14 cellular contexts compared by ENCODE assay signal in genomic region chr5:16869821-16870796, GRCh38.
DNase-seq lines count a peak whose midpoint lies in the region; ATAC-seq and TF ChIP-seq lines count a peak whose summit lies in the region.
"Had no signal": no experiment of that assay in that cellular context is flagged by ENCODE, and none has a peak within 500 bp of the region (broad histone marks: within the 10 kb centered on the region; RNA-seq: fewer than 3 reads in every experiment).

No MANE protein-coding gene starts in this region.

- DNase-seq in ELR (ENCODE audit: low read depth): peak; percentile 84
- DNase-seq in MG63: peak; percentile 91
- peak; percentile 86 for DNase-seq in mammary epithelial cell
- no peak for DNase-seq in nephron progenitor cell
- no peak for DNase-seq in activated CD8-positive, alpha-beta memory T cell treated with anti-CD3 and anti-CD28 coated beads, Interleukin-2, amount 50 U/mL, for 48 hours
- DNase-seq: activated CD4-positive, alpha-beta memory T cell treated with anti-CD3 and anti-CD28 coated beads, Interleukin-2, amount 10 ng/mL, durations not matched to agents 7 days and 5 days; NCI-H1105 treated with DMSO at 0.1 percent for 48 hours; stimulated activated naive CD8-positive, alpha-beta T cell treated with anti-CD3 and anti-CD28 coated beads, Interleukin-15, Interleukin-2, amounts not matched to agents 100 U/mL and 50 U/mL, for 24 hours had no signal

- peaks cover 41% of the 10 kb centered on the region for H3K9me3 Mint-ChIP-seq in nephron progenitor cell
- H3K9me3 Mint-ChIP-seq in stimulated activated memory B cell treated with anti-CD40 and anti-IgM and Interleukin-4, amounts not matched to agents 10 μg/mL and 1 μg/mL and 100 μg/mL, for 72 hours: peaks cover 17% of the 10 kb centered on the region

- no peak for ATAC-seq in stimulated activated memory B cell treated with anti-CD40 and anti-IgM and Interleukin-4, amounts not matched to agents 10 μg/mL and 1 μg/mL and 100 μg/mL, for 72 hours
- ATAC-seq in HG03378 (IDR thresholded peaks at IDR 0.05; ENCODE audit: unreplicated experiment): no peak
- no peak for ATAC-seq in HG02798 (IDR thresholded peaks at IDR 0.05; ENCODE audit: poor library complexity, unreplicated experiment)
- ATAC-seq: stimulated activated naive CD8-positive, alpha-beta T cell treated with anti-CD3 and anti-CD28 coated beads, Interleukin-15, Interleukin-2, amounts not matched to agents 100 U/mL and 50 U/mL, for 24 hours had no signal

- H3K27ac ChIP-seq in mammary epithelial cell (ENCODE audit: insufficient read depth, low read depth, low read length): peak overlapping the region; percentile 31

- no TSS peak for BruUV-seq in mammary epithelial cell (replicated peaks; lab: Mats Ljungman, UMichigan)

- H3K27me3 Mint-ChIP-seq in nephron progenitor cell (ENCODE audit: low read depth, poor library complexity): peaks cover 10% of the 10 kb centered on the region
- no peaks in the 10 kb centered on the region for H3K27me3 Mint-ChIP-seq in stimulated activated memory B cell treated with anti-CD40 and anti-IgM and Interleukin-4, amounts not matched to agents 10 μg/mL and 1 μg/mL and 100 μg/mL, for 72 hours
- H3K27me3 Mint-ChIP-seq: activated CD4-positive, alpha-beta memory T cell treated with anti-CD3 and anti-CD28 coated beads, Interleukin-2, amount 10 ng/mL, durations not matched to agents 7 days and 5 days; dendritic cell treated with granulocyte-macrophage colony-stimulating factor and Interleukin-4, amounts not matched to agents 40 ng/mL and 50 ng/mL, for 4 days; memory B cell had no signal

- H3K4me1 Mint-ChIP-seq in nephron progenitor cell: peaks cover 50% of the 10 kb centered on the region
- no peaks in the 10 kb centered on the region for H3K4me1 Mint-ChIP-seq in stimulated activated memory B cell treated with anti-CD40 and anti-IgM and Interleukin-4, amounts not matched to agents 10 μg/mL and 1 μg/mL and 100 μg/mL, for 72 hours
- H3K4me1 Mint-ChIP-seq: activated CD4-positive, alpha-beta memory T cell treated with anti-CD3 and anti-CD28 coated beads, Interleukin-2, amount 10 ng/mL, durations not matched to agents 7 days and 5 days; memory B cell had no signal

- intact Hi-C loops in mammary epithelial cell (cut with micrococcal nuclease): no loop called here

- no peak overlapping the region for H3K4me3 ChIP-seq in MG63
- no peak overlapping the region for H3K4me3 ChIP-seq in mammary epithelial cell (replicated peaks in 1 of 3; ENCODE audit: insufficient read depth in 1 of 3, low read depth in 2 of 3, low read length in 3 of 3)
- H3K4me3 ChIP-seq: ascending aorta had no signal

- TF ChIP-seq CTCF in mammary epithelial cell (conservative IDR thresholded peaks at IDR 0.05 in 1 of 2, IDR thresholded peaks at IDR 0.05 in 1 of 2; ENCODE audit: extremely low read depth in 1 of 2, insufficient read depth in 1 of 2, low read depth in 1 of 2, low read length in 2 of 2) (no peak), nephron progenitor cell (IDR thresholded peaks at IDR 0.05) (no peak)

- H3K36me3 ChIP-seq in MG63 (peaks cover 70% of the 10 kb centered on the region), mammary epithelial cell (ENCODE audit: insufficient read depth, low read length) (peaks cover 4% of the 10 kb centered on the region)
- H3K36me3 ChIP-seq: ascending aorta had no signal

- peaks cover 8% of the 10 kb centered on the region; the same call in 1 of the 2 replicates for H3K9me3 ChIP-seq in MG63
- no peaks in the 10 kb centered on the region for H3K9me3 ChIP-seq in mammary epithelial cell (replicated peaks; ENCODE audit: insufficient read depth, low read length)
- H3K9me3 ChIP-seq: ascending aorta had no signal

- H3K4me3 Mint-ChIP-seq in nephron progenitor cell: no peak overlapping the region
- H3K4me3 Mint-ChIP-seq in stimulated activated memory B cell treated with anti-CD40 and anti-IgM and Interleukin-4, amounts not matched to agents 10 μg/mL and 1 μg/mL and 100 μg/mL, for 72 hours: no peak overlapping the region
- H3K4me3 Mint-ChIP-seq: activated CD4-positive, alpha-beta memory T cell treated with anti-CD3 and anti-CD28 coated beads, Interleukin-2, amount 10 ng/mL, durations not matched to agents 7 days and 5 days; dendritic cell treated with granulocyte-macrophage colony-stimulating factor and Interleukin-4, amounts not matched to agents 40 ng/mL and 50 ng/mL, for 4 days; memory B cell had no signal

- peaks cover 91% of the 10 kb centered on the region for H3K79me2 ChIP-seq in mammary epithelial cell (ENCODE audit: insufficient read depth, low read length)

- H3K4me2 ChIP-seq in mammary epithelial cell (ENCODE audit: insufficient read depth, low read depth, low read length): peak overlapping the region; percentile 36

- no peak overlapping the region for H2AFZ ChIP-seq in mammary epithelial cell (ENCODE audit: low read depth, low read length)

- CTCF ChIA-PET in mammary epithelial cell (lab: Charles Lee; ENCODE audit: low non-redundant PET): interaction anchor here (0.5 to 0.6 kb wide), 2 partner anchors 57 to 321 kb away, joined by 5 read pairs; no protein-coding TSS in a partner anchor

- peaks cover 16% of the 10 kb centered on the region for H3K4me1 ChIP-seq in mammary epithelial cell (ENCODE audit: insufficient read depth, low read length)

- H3K27ac Mint-ChIP-seq in nephron progenitor cell: peak overlapping the region; percentile 19
- no peak overlapping the region for H3K27ac Mint-ChIP-seq in stimulated activated memory B cell treated with anti-CD40 and anti-IgM and Interleukin-4, amounts not matched to agents 10 μg/mL and 1 μg/mL and 100 μg/mL, for 72 hours
- H3K27ac Mint-ChIP-seq: activated CD4-positive, alpha-beta memory T cell treated with anti-CD3 and anti-CD28 coated beads, Interleukin-2, amount 10 ng/mL, durations not matched to agents 7 days and 5 days; dendritic cell treated with granulocyte-macrophage colony-stimulating factor and Interleukin-4, amounts not matched to agents 40 ng/mL and 50 ng/mL, for 4 days; memory B cell had no signal

- H4K20me1 ChIP-seq in mammary epithelial cell (ENCODE audit: insufficient read depth, low read length): peaks cover 2% of the 10 kb centered on the region

- dilution Hi-C loops in mammary epithelial cell (cut with HindIII; ENCODE audit: low sequenced_read_pairs): no loop called here

- no peak overlapping the region for H3K9ac ChIP-seq in mammary epithelial cell (ENCODE audit: insufficient read depth, low read length)

- no peaks in the 10 kb centered on the region for H3K27me3 ChIP-seq in MG63
- no peaks in the 10 kb centered on the region for H3K27me3 ChIP-seq in mammary epithelial cell (ENCODE audit: insufficient read depth, low read length)
- H3K27me3 ChIP-seq: ascending aorta had no signal

- WGBS in mammary epithelial cell (ENCODE audit: low coverage, missing lambda C conversion rate): 58% methylated on average over 12 of the region's 15 CpGs

- in situ Hi-C loops in mammary epithelial cell (cut with MboI; ENCODE audit: low sequenced_read_pairs in 2 of 2): no loop called here

- H3K36me3 Mint-ChIP-seq in nephron progenitor cell (ENCODE audit: low read depth): peaks cover 57% of the 10 kb centered on the region
- peaks cover 4% of the 10 kb centered on the region for H3K36me3 Mint-ChIP-seq in stimulated activated memory B cell treated with anti-CD40 and anti-IgM and Interleukin-4, amounts not matched to agents 10 μg/mL and 1 μg/mL and 100 μg/mL, for 72 hours
- H3K36me3 Mint-ChIP-seq: memory B cell had no signal

Comparison
In these comparisons a context has a peak if more than half of its experiments do, and no peak if none do; other contexts are left out.
1. DNase-seq: peak in ELR (single experiment), MG63 (single experiment) and mammary epithelial cell (single experiment); none in nephron progenitor cell (single experiment) and activated CD8-positive, alpha-beta memory T cell treated with anti-CD3 and anti-CD28 coated beads, Interleukin-2, amount 50 U/mL, for 48 hours (single experiment).